11 cellular contexts compared by ENCODE assay signal in genomic region chr5:38433160-38433861, GRCh38.
DNase-seq lines count a peak whose midpoint lies in the region; ATAC-seq, FAIRE-seq and TF ChIP-seq lines count a peak whose summit lies in the region.
"Had no signal": no experiment of that assay in that cellular context is flagged by ENCODE, and none has a peak within 500 bp of the region (broad histone marks: within the 10 kb centered on the region; RNA-seq: fewer than 3 reads in every experiment).

No MANE protein-coding gene starts in this region.

- no peak overlapping the region for H3K9ac ChIP-seq in kidney (ENCODE audit: low read length in 2 of 2)

- no peak overlapping the region for H3K27ac Mint-ChIP-seq in activated naive CD8-positive, alpha-beta T cell treated with anti-CD3 and anti-CD28 coated beads, Interleukin-2, amount 50 U/mL, for 24 hours
- H3K27ac Mint-ChIP-seq: T-helper 1 cell treated with Interleukin-12 subunit alpha and Interleukin-12 subunit beta and Interleukin-4 antibody, amounts not matched to agents 30 μg/mL and 1 μg/mL, for 36 hours had no signal

- ATAC-seq in HG02840 (IDR thresholded peaks at IDR 0.05; ENCODE audit: low FRiP score, unreplicated experiment): no peak
- no peak for ATAC-seq in activated naive CD8-positive, alpha-beta T cell treated with anti-CD3 and anti-CD28 coated beads, Interleukin-2, amount 50 U/mL, for 24 hours

- peaks cover 24% of the 10 kb centered on the region for H3K27me3 Mint-ChIP-seq in activated naive CD8-positive, alpha-beta T cell treated with anti-CD3 and anti-CD28 coated beads, Interleukin-2, amount 50 U/mL, for 24 hours

- H3K27ac ChIP-seq in kidney (ENCODE audit: low read depth in 2 of 2, low read length in 2 of 2): peak overlapping the region in 1 of 2 donors; percentile 36

- no peak overlapping the region for H3K4me3 Mint-ChIP-seq in activated naive CD8-positive, alpha-beta T cell treated with anti-CD3 and anti-CD28 coated beads, Interleukin-2, amount 50 U/mL, for 24 hours
- H3K4me3 Mint-ChIP-seq: T-helper 1 cell treated with Interleukin-12 subunit alpha and Interleukin-12 subunit beta and Interleukin-4 antibody, amounts not matched to agents 30 μg/mL and 1 μg/mL, for 36 hours had no signal

- H3K36me3 Mint-ChIP-seq in activated naive CD8-positive, alpha-beta T cell treated with anti-CD3 and anti-CD28 coated beads, Interleukin-2, amount 50 U/mL, for 24 hours (ENCODE audit: low read depth): no peaks in the 10 kb centered on the region

- in situ Hi-C loops in astrocyte of the spinal cord (cut with HindIII; ENCODE audit: low sequenced_read_pairs): no loop called here

- DNase-seq in HFF-Myc (ENCODE audit: extremely low read depth, low read depth): peak; percentile 61
- peak; percentile 95 for DNase-seq in astrocyte of the spinal cord (ENCODE audit: low read depth, low spot score)
- peak; percentile 82 for DNase-seq in kidney
- peak; percentile 94 for DNase-seq in smooth muscle cell of the brain vasculature (ENCODE audit: low read depth, low spot score)
- DNase-seq in NCI-H146 (lab: John Stamatoyannopoulos, UW): no peak
- DNase-seq in activated naive CD8-positive, alpha-beta T cell treated with anti-CD3 and anti-CD28 coated beads, Interleukin-2, amount 50 U/mL, for 24 hours: no peak
- DNase-seq in DMS79 treated with DMSO at 0.1 percent for 48 hours (lab: John Stamatoyannopoulos, UW): no peak
- DNase-seq: activated effector memory CD4-positive, alpha-beta T cell treated with Interleukin-2 at 50 U/mL for 16 hours; NCI-H2081 treated with DMSO at 0.1 percent for 48 hours had no signal

- no peaks in the 10 kb centered on the region for H3K4me1 Mint-ChIP-seq in activated naive CD8-positive, alpha-beta T cell treated with anti-CD3 and anti-CD28 coated beads, Interleukin-2, amount 50 U/mL, for 24 hours

- no peak overlapping the region for H3K4me3 ChIP-seq in HFF-Myc (replicated peaks; ENCODE audit: low read depth, low read length)
- no peak overlapping the region for H3K4me3 ChIP-seq in astrocyte of the spinal cord (ENCODE audit: low read depth, low read length)
- H3K4me3 ChIP-seq in kidney (ENCODE audit: low read length in 2 of 2): no peak overlapping the region

- peaks cover 3 to 5% of the 10 kb centered on the region in 2 donors for H3K4me1 ChIP-seq in kidney (ENCODE audit: control insufficient read depth in 1 of 2, insufficient read depth in 1 of 2, low read depth in 1 of 2, low read length in 2 of 2)

- no peak for FAIRE-seq in kidney (lab: Jason Lieb, UNC)

- no peaks in the 10 kb centered on the region for H3K36me3 ChIP-seq in kidney (ENCODE audit: control insufficient read depth in 1 of 2, insufficient read depth in 2 of 2, low read length in 2 of 2)

- TF ChIP-seq CTCF in HFF-Myc (IDR thresholded peaks at IDR 0.05; ENCODE audit: low read depth, low read length, missing control alignments) (no peak), astrocyte of the spinal cord (IDR thresholded peaks at IDR 0.05; ENCODE audit: low read depth, low read length) (no peak), kidney (IDR thresholded peaks at IDR 0.05; ENCODE audit: borderline replicate concordance, extremely low read depth, insufficient read depth) (no peak)

- no peaks in the 10 kb centered on the region for H3K9me3 ChIP-seq in kidney (ENCODE audit: control insufficient read depth in 1 of 2, low read length in 2 of 2)

- intact Hi-C loops in kidney (cut with DNase I): no loop called here

- H3K9me3 Mint-ChIP-seq in activated naive CD8-positive, alpha-beta T cell treated with anti-CD3 and anti-CD28 coated beads, Interleukin-2, amount 50 U/mL, for 24 hours: no peaks in the 10 kb centered on the region
- H3K9me3 Mint-ChIP-seq: T-helper 1 cell treated with Interleukin-12 subunit alpha and Interleukin-12 subunit beta and Interleukin-4 antibody, amounts not matched to agents 30 μg/mL and 1 μg/mL, for 36 hours had no signal

Comparison
In these comparisons a context has a peak if more than half of its experiments do, and no peak if none do; other contexts are left out.
1. DNase-seq: peak in HFF-Myc (single experiment), astrocyte of the spinal cord (single experiment), kidney (single experiment) and smooth muscle cell of the brain vasculature (single experiment); none in NCI-H146 (single experiment), activated naive CD8-positive, alpha-beta T cell treated with anti-CD3 and anti-CD28 coated beads, Interleukin-2, amount 50 U/mL, for 24 hours (single experiment) and DMS79 treated with DMSO at 0.1 percent for 48 hours (single experiment).